In genomic region chr5:57054671-57055070, GRCh38 we compare ENCODE assay signal across 19 cellular contexts.
"Had no signal": no experiment of that assay in that cellular context is flagged by ENCODE, and none has a peak within 500 bp of the region (broad histone marks: within the 10 kb centered on the region; RNA-seq: fewer than 3 reads in every experiment).

No MANE protein-coding gene starts in this region.

- H3K36me3 ChIP-seq: sigmoid colon, spleen, thoracic aorta, tibial nerve, upper lobe of right lung, uterus had no signal

- H3K4me1 ChIP-seq: psoas muscle, sigmoid colon, spleen, tibial nerve, upper lobe of right lung, uterus had no signal

- ATAC-seq: left lobe of liver; naive thymus-derived CD8-positive, alpha-beta T cell; psoas muscle; stimulated activated naive B cell treated with anti-CD40 and anti-IgM and Interleukin-4, amounts not matched to agents 10 μg/mL and 1 μg/mL and 100 μg/mL, for 72 hours; upper lobe of right lung had no signal

- FAIRE-seq: frontal cortex, keratinocyte had no signal

- DNase-seq: dermis blood vessel endothelial cell; naive thymus-derived CD8-positive, alpha-beta T cell; nephron progenitor cell; nucleus accumbens; posterior cingulate gyrus; psoas muscle; right cardiac atrium; sigmoid colon; spleen; stimulated activated naive B cell treated with anti-CD40 and anti-IgM and Interleukin-4, amounts not matched to agents 10 μg/mL and 1 μg/mL and 100 μg/mL, for 72 hours; upper lobe of right lung; uterus had no signal

- H3K4me3 ChIP-seq: coronary artery, lung, psoas muscle, sigmoid colon, spleen, thoracic aorta, tibial nerve, upper lobe of right lung, uterus had no signal

- H3K27ac ChIP-seq: coronary artery, psoas muscle, sigmoid colon, spleen, thoracic aorta, upper lobe of right lung, uterus had no signal

- H3K9me3 ChIP-seq: psoas muscle, sigmoid colon, spleen, thoracic aorta, tibial nerve, upper lobe of right lung, uterus had no signal

- H3K27me3 ChIP-seq: sigmoid colon, tibial nerve, upper lobe of right lung, uterus had no signal
